17 cellular contexts compared by ENCODE assay signal in genomic region chrX:131895002-131895401, GRCh38.
A peak's percentile ranks its signal among the peaks of the same experiment; 100 is the strongest.
DNase-seq lines count a peak whose midpoint lies in the region; ATAC-seq and TF ChIP-seq lines count a peak whose summit lies in the region.
"Had no signal": no experiment of that assay in that cellular context is flagged by ENCODE, and none has a peak within 500 bp of the region (broad histone marks: within the 10 kb centered on the region; RNA-seq: fewer than 3 reads in every experiment).

No MANE protein-coding gene starts in this region.

- DNase-seq in Daoy (ENCODE audit: low read depth) (peak; percentile 46), M059J (ENCODE audit: low read depth) (peak; percentile 80), astrocyte of the cerebellum (ENCODE audit: low read depth) (peak; percentile 4), left kidney (ENCODE audit: low read depth, low spot score) (peak; percentile 72), vagina (ENCODE audit: extremely low spot score in 2 of 2) (no peak), GOT3 (lab: John Stamatoyannopoulos, UW) (no peak)
- no peak for DNase-seq in activated CD8-positive, alpha-beta T cell treated with anti-CD3 and anti-CD28 coated beads for 36 hours
- DNase-seq in naive thymus-derived CD8-positive, alpha-beta T cell, result no peak
- DNase-seq: activated CD4-positive, alpha-beta T cell treated with anti-CD3 and anti-CD28 coated beads, Interleukin-2, amount 50 U/mL, for 1 hour; activated T-cell treated with anti-CD3 and anti-CD28 coated beads, Interleukin-2, amount 50 U/mL, for 4 hours; esophagus squamous epithelium; NCI-H774; SHP77 treated with DMSO at 0.1 percent for 48 hours; stimulated activated naive CD4-positive, alpha-beta T cell; T1000; uterus had no signal

- no peak for ATAC-seq in activated CD8-positive, alpha-beta T cell treated with anti-CD3 and anti-CD28 coated beads for 36 hours
- no peak for ATAC-seq in naive thymus-derived CD8-positive, alpha-beta T cell
- ATAC-seq: activated T-cell treated with anti-CD3 and anti-CD28 coated beads, Interleukin-2, amount 50 U/mL, for 4 hours had no signal

- H3K36me3 ChIP-seq in vagina, result no peaks in the 10 kb centered on the region
- H3K36me3 ChIP-seq: esophagus squamous epithelium, HAP-1, uterus had no signal

- no peak overlapping the region for H3K4me3 Mint-ChIP-seq in activated CD8-positive, alpha-beta T cell treated with anti-CD3 and anti-CD28 coated beads for 36 hours
- H3K4me3 Mint-ChIP-seq in naive thymus-derived CD8-positive, alpha-beta T cell, result no peak overlapping the region
- H3K4me3 Mint-ChIP-seq: activated T-cell treated with anti-CD3 and anti-CD28 coated beads, Interleukin-2, amount 50 U/mL, for 4 hours had no signal

- H3K9me3 ChIP-seq in vagina, result no peaks in the 10 kb centered on the region
- H3K9me3 ChIP-seq: esophagus squamous epithelium, HAP-1, uterus had no signal

- TF ChIP-seq POLR2A in vagina (IDR thresholded peaks at IDR 0.05), result no peak

- no peaks in the 10 kb centered on the region for H3K4me1 ChIP-seq in vagina
- H3K4me1 ChIP-seq: esophagus squamous epithelium, uterus had no signal

- H3K4me1 Mint-ChIP-seq in activated CD8-positive, alpha-beta T cell treated with anti-CD3 and anti-CD28 coated beads for 36 hours (ENCODE audit: low read depth), result peaks cover 5% of the 10 kb centered on the region
- peaks cover 0 to 2% (median 0%) of the 10 kb centered on the region in 4 donors for H3K4me1 Mint-ChIP-seq in naive thymus-derived CD8-positive, alpha-beta T cell

- CTCF ChIA-PET in activated CD8-positive, alpha-beta T cell treated with anti-CD3 and anti-CD28 coated beads for 36 hours (lab: Charles Lee), result no interaction called here

- no peaks in the 10 kb centered on the region for H3K36me3 Mint-ChIP-seq in activated CD8-positive, alpha-beta T cell treated with anti-CD3 and anti-CD28 coated beads for 36 hours (ENCODE audit: low read depth)
- no peaks in the 10 kb centered on the region for H3K36me3 Mint-ChIP-seq in naive thymus-derived CD8-positive, alpha-beta T cell

- no peaks in the 10 kb centered on the region for H3K9me3 Mint-ChIP-seq in activated CD8-positive, alpha-beta T cell treated with anti-CD3 and anti-CD28 coated beads for 36 hours
- no peaks in the 10 kb centered on the region for H3K9me3 Mint-ChIP-seq in naive thymus-derived CD8-positive, alpha-beta T cell
- H3K9me3 Mint-ChIP-seq: activated T-cell treated with anti-CD3 and anti-CD28 coated beads, Interleukin-2, amount 50 U/mL, for 4 hours had no signal

- in situ Hi-C loops in astrocyte of the cerebellum (cut with HindIII; ENCODE audit: low sequenced_read_pairs), result no loop called here

- H3K27me3 ChIP-seq in vagina, result no peaks in the 10 kb centered on the region

- POLR2A ChIA-PET in activated CD8-positive, alpha-beta T cell treated with anti-CD3 and anti-CD28 coated beads for 36 hours (lab: Charles Lee), result no interaction called here
- POLR2A ChIA-PET in naive thymus-derived CD8-positive, alpha-beta T cell (lab: Charles Lee), result no interaction called here

- intact Hi-C loops in vagina (cut with DNase I), result no loop called here
- intact Hi-C loops in activated CD8-positive, alpha-beta T cell treated with anti-CD3 and anti-CD28 coated beads for 36 hours (cut with micrococcal nuclease), result no loop called here

- H3K27ac ChIP-seq in vagina, result no peak overlapping the region
- H3K27ac ChIP-seq: esophagus squamous epithelium, uterus had no signal

- H3K4me3 ChIP-seq in astrocyte of the cerebellum (ENCODE audit: low read depth, low read length) (no peak overlapping the region), vagina (no peak overlapping the region)
- H3K4me3 ChIP-seq: esophagus squamous epithelium, HAP-1, uterus had no signal

- no peaks in the 10 kb centered on the region for H3K27me3 Mint-ChIP-seq in activated CD8-positive, alpha-beta T cell treated with anti-CD3 and anti-CD28 coated beads for 36 hours
- H3K27me3 Mint-ChIP-seq in naive thymus-derived CD8-positive, alpha-beta T cell, result no peaks in the 10 kb centered on the region

- no peak for TF ChIP-seq CTCF in astrocyte of the cerebellum (IDR thresholded peaks at IDR 0.05; ENCODE audit: low read depth, low read length, missing control alignments)
- no peak for TF ChIP-seq CTCF in vagina (IDR thresholded peaks at IDR 0.05)
- no peak for TF ChIP-seq CTCF in activated CD8-positive, alpha-beta T cell treated with anti-CD3 and anti-CD28 coated beads for 36 hours (IDR thresholded peaks at IDR 0.05)

- H3K27ac Mint-ChIP-seq in activated CD8-positive, alpha-beta T cell treated with anti-CD3 and anti-CD28 coated beads for 36 hours, result no peak overlapping the region
- H3K27ac Mint-ChIP-seq in naive thymus-derived CD8-positive, alpha-beta T cell, result no peak overlapping the region

Comparison
In these comparisons a context has a peak if more than half of its experiments do, and no peak if none do; other contexts are left out.
1. DNase-seq: peak in Daoy (single experiment), M059J (single experiment), astrocyte of the cerebellum (single experiment) and left kidney (single experiment); none in vagina (0 of 2), activated CD8-positive, alpha-beta T cell treated with anti-CD3 and anti-CD28 coated beads for 36 hours (single experiment), GOT3 (single experiment) and naive thymus-derived CD8-positive, alpha-beta T cell (0 of 10).